ENCODE assay signal across 1 cellular context in the genomic region with DNA sequence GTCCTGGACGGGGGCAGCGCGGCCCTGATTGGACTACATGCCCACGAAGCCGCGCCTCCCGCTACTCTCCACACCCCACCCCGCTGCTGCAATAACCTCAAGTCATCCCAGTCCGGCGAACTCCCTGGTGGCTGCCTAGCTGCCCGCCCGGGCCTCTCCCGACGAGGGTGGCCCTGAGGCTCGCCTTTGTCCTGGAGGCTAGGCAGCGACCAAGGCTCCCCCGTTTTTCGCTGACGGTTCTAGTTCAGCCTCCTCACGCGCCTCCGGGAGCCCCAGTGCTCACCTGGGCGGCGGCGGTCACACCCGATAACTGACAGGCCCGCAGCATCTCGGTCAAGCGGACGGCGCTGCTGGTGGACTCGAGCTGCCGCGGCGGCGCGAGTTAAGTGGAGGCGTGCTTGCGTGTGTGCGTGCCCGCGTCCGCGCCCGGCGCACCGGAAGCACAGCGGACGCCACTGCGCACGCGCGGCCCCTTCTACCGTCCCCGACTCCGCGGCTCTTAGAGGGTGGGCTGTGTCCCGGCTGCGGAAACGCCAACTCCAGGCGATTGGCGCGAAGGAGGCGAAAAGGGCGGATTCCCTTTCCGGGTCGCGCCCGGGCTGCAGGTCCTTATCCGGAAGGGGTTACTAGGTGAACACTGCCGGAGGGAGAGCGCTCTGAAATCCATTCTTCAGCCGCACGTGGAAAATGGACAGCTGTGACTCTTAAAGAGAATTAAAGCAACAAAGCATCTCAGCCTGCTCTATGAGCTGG.
TF ChIP-seq lines count a peak whose summit lies in the region.

A gene (minus strand): TSS at position 408 of the 753 bp plus-strand sequence. CDS start 80 bp downstream, at position 328.

TF ChIP-seq in K562, 482 proteins besides CTCF, POLR2A, EP300 and RAD21 (continued from another document and continues in another):
- TF ChIP-seq, protein P1, sequence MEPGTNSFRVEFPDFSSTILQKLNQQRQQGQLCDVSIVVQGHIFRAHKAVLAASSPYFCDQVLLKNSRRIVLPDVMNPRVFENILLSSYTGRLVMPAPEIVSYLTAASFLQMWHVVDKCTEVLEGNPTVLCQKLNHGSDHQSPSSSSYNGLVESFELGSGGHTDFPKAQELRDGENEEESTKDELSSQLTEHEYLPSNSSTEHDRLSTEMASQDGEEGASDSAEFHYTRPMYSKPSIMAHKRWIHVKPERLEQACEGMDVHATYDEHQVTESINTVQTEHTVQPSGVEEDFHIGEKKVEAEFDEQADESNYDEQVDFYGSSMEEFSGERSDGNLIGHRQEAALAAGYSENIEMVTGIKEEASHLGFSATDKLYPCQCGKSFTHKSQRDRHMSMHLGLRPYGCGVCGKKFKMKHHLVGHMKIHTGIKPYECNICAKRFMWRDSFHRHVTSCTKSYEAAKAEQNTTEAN (CRISPR knock-in tag; IDR thresholded peaks at IDR 0.05) = no peak
- TF ChIP-seq TFAM (CRISPR knock-in tag; conservative IDR thresholded peaks at IDR 0.05) (no peak), THRAP3 (IDR thresholded peaks at IDR 0.05; ENCODE audit: borderline replicate concordance) (no peak), PHB (CRISPR knock-in tag; IDR thresholded peaks at IDR 0.05) (peak; percentile 88; the same call in 1 of the 2 replicates), HNRNPUL1 (IDR thresholded peaks at IDR 0.05; ENCODE audit: low read length) (no peak), ZNF41 (CRISPR knock-in tag; conservative IDR thresholded peaks at IDR 0.05) (no peak), SMARCA4 (IDR thresholded peaks at IDR 0.05) (no peak), ZNF75A (CRISPR knock-in tag; IDR thresholded peaks at IDR 0.05) (0 out of 2 replicates have a peak, but pooled peaks have one; percentile 52), BRCA1 (IDR thresholded peaks at IDR 0.05) (no peak), BRCA1 (CRISPR knock-in tag; IDR thresholded peaks at IDR 0.05) (no peak), ZNF583 (CRISPR knock-in tag; IDR thresholded peaks at IDR 0.05) (peak; percentile 68; the same call in 1 of the 2 replicates), SRSF1 (IDR thresholded peaks at IDR 0.05; ENCODE audit: low read depth, low read length) (no peak), ZFP30 (CRISPR knock-in tag; IDR thresholded peaks at IDR 0.05; ENCODE audit: borderline replicate concordance) (no peak), IRF2 (CRISPR knock-in tag; IDR thresholded peaks at IDR 0.05) (no peak), FOXM1 (IDR thresholded peaks at IDR 0.05; ENCODE audit: low read depth) (no peak), FOXM1 (CRISPR knock-in tag; IDR thresholded peaks at IDR 0.05; ENCODE audit: low read depth) (no peak), ZKSCAN3 (CRISPR knock-in tag; IDR thresholded peaks at IDR 0.05) (no peak), ARNT (IDR thresholded peaks at IDR 0.05) (no peak), KLF16 (IDR thresholded peaks at IDR 0.05) (no peak), CREM (IDR thresholded peaks at IDR 0.05; ENCODE audit: low read depth) (peak; percentile 81), NBN (IDR thresholded peaks at IDR 0.05; ENCODE audit: low read depth) (peak; percentile 86), PML (IDR thresholded peaks at IDR 0.05; ENCODE audit: low read length) (peak; percentile 92), CHD1 (IDR thresholded peaks at IDR 0.05; ENCODE audit: low read length) (peak; percentile 89), MED1 (CRISPR knock-in tag; IDR thresholded peaks at IDR 0.05; ENCODE audit: borderline replicate concordance) (no peak), ZC3H4 (CRISPR knock-in tag; IDR thresholded peaks at IDR 0.05; ENCODE audit: borderline replicate concordance) (no peak), SP2 (IDR thresholded peaks at IDR 0.05; ENCODE audit: extremely low read depth, low read depth, low read length, poor library complexity, severe bottlenecking) (no peak), HNRNPLL (IDR thresholded peaks at IDR 0.05; ENCODE audit: low read depth, low read length, poor library complexity, severe bottlenecking) (peak; percentile 91), MAFG (tag; conservative IDR thresholded peaks at IDR 0.05) (0 out of 2 replicates have a peak, but pooled peaks have one; percentile 37), HDAC1 (IDR thresholded peaks at IDR 0.05) (peak in 1 of 2 experiments; percentile 51; a peak in 1 of 4 replicates), ZZZ3 (IDR thresholded peaks at IDR 0.05) (no peak), TAL1 (IDR thresholded peaks at IDR 0.05) (no peak)
- TF ChIP-seq, protein P2, sequence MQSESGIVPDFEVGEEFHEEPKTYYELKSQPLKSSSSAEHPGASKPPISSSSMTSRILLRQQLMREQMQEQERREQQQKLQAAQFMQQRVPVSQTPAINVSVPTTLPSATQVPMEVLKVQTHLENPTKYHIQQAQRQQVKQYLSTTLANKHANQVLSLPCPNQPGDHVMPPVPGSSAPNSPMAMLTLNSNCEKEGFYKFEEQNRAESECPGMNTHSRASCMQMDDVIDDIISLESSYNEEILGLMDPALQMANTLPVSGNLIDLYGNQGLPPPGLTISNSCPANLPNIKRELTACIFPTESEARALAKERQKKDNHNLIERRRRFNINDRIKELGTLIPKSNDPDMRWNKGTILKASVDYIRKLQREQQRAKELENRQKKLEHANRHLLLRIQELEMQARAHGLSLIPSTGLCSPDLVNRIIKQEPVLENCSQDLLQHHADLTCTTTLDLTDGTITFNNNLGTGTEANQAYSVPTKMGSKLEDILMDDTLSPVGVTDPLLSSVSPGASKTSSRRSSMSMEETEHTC (IDR thresholded peaks at IDR 0.05) = 0 out of 2 replicates have a peak, but pooled peaks have one; percentile 13
- TF ChIP-seq, protein P3, sequence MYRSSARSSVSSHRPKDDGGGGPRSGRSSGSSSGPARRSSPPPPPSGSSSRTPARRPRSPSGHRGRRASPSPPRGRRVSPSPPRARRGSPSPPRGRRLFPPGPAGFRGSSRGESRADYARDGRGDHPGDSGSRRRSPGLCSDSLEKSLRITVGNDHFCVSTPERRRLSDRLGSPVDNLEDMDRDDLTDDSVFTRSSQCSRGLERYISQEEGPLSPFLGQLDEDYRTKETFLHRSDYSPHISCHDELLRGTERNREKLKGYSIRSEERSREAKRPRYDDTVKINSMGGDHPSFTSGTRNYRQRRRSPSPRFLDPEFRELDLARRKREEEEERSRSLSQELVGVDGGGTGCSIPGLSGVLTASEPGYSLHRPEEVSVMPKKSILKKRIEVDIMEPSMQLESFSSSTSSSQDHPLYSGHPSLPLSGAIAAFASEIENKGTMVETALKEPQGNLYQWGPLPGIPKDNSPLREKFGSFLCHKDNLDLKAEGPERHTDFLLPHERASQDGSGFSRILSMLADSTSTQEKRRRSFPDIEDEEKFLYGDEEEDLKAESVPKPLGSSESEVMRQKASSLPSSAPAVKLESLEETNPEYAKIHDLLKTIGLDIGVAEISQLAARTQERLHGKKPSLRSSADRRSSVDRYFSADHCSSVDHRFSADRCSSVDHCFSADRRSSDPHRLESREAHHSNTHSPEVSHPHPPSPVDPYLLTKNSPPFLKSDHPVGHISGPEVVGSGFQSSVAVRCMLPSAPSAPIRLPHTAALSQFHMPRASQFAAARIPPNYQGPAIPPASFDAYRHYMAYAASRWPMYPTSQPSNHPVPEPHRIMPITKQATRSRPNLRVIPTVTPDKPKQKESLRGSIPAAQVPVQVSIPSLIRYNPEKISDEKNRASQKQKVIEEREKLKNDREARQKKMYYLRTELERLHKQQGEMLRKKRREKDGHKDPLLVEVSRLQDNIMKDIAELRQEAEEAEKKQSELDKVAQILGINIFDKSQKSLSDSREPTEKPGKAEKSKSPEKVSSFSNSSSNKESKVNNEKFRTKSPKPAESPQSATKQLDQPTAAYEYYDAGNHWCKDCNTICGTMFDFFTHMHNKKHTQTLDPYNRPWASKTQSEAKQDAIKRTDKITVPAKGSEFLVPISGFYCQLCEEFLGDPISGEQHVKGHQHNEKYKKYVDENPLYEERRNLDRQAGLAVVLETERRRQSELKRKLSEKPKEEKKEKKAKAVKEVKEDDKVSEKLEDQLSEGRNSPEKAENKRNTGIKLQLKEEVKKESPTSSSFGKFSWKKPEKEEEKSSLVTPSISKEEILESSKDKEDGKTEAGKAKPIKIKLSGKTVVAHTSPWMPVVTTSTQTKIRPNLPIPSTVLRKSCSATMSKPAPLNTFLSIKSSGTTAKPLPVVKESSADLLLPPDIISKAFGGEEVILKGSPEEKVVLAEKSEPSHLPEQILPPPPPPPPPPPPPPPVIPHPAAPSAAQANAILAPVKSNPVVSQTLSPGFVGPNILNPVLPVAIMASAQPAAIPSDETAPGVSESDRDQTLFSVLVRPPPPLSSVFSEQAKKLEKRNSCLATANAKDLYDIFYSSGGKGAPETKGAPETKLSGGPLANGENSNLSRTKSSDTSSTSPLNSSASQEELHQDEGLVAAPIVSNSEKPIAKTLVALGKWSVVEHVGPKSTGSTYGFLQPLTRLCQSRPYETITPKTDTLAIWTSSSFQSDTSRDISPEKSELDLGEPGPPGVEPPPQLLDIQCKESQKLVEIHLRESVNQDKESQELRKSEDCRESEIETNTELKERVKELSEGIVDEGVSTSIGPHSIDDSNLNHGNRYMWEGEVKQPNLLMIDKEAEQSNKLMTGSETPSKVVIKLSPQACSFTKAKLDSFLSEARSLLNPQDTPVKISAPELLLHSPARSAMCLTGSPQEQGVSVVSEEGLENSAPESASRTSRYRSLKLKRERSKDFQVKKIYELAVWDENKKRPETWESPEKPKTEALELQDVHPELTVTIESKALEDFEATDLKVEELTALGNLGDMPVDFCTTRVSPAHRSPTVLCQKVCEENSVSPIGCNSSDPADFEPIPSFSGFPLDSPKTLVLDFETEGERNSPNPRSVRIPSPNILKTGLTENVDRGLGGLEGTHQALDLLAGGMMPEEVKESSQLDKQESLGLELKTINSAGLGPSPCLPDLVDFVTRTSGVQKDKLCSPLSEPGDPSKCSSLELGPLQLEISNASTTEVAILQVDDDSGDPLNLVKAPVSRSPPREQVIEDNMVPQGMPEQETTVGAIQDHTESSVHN (IDR thresholded peaks at IDR 0.05; ENCODE audit: borderline replicate concordance in 1 of 2, low read depth in 1 of 2) = no peak
- TF ChIP-seq, protein P4, sequence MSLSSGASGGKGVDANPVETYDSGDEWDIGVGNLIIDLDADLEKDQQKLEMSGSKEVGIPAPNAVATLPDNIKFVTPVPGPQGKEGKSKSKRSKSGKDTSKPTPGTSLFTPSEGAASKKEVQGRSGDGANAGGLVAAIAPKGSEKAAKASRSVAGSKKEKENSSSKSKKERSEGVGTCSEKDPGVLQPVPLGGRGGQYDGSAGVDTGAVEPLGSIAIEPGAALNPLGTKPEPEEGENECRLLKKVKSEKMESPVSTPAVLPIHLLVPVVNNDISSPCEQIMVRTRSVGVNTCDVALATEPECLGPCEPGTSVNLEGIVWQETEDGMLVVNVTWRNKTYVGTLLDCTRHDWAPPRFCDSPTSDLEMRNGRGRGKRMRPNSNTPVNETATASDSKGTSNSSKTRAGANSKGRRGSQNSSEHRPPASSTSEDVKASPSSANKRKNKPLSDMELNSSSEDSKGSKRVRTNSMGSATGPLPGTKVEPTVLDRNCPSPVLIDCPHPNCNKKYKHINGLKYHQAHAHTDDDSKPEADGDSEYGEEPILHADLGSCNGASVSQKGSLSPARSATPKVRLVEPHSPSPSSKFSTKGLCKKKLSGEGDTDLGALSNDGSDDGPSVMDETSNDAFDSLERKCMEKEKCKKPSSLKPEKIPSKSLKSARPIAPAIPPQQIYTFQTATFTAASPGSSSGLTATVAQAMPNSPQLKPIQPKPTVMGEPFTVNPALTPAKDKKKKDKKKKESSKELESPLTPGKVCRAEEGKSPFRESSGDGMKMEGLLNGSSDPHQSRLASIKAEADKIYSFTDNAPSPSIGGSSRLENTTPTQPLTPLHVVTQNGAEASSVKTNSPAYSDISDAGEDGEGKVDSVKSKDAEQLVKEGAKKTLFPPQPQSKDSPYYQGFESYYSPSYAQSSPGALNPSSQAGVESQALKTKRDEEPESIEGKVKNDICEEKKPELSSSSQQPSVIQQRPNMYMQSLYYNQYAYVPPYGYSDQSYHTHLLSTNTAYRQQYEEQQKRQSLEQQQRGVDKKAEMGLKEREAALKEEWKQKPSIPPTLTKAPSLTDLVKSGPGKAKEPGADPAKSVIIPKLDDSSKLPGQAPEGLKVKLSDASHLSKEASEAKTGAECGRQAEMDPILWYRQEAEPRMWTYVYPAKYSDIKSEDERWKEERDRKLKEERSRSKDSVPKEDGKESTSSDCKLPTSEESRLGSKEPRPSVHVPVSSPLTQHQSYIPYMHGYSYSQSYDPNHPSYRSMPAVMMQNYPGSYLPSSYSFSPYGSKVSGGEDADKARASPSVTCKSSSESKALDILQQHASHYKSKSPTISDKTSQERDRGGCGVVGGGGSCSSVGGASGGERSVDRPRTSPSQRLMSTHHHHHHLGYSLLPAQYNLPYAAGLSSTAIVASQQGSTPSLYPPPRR (CRISPR knock-in tag; IDR thresholded peaks at IDR 0.05; ENCODE audit: borderline replicate concordance) = peak; percentile 76; the same call in 1 of the 2 replicates
- TF ChIP-seq, protein P5, sequence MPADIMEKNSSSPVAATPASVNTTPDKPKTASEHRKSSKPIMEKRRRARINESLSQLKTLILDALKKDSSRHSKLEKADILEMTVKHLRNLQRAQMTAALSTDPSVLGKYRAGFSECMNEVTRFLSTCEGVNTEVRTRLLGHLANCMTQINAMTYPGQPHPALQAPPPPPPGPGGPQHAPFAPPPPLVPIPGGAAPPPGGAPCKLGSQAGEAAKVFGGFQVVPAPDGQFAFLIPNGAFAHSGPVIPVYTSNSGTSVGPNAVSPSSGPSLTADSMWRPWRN (IDR thresholded peaks at IDR 0.05; ENCODE audit: low read depth) = no peak
- TF ChIP-seq, protein P6, sequence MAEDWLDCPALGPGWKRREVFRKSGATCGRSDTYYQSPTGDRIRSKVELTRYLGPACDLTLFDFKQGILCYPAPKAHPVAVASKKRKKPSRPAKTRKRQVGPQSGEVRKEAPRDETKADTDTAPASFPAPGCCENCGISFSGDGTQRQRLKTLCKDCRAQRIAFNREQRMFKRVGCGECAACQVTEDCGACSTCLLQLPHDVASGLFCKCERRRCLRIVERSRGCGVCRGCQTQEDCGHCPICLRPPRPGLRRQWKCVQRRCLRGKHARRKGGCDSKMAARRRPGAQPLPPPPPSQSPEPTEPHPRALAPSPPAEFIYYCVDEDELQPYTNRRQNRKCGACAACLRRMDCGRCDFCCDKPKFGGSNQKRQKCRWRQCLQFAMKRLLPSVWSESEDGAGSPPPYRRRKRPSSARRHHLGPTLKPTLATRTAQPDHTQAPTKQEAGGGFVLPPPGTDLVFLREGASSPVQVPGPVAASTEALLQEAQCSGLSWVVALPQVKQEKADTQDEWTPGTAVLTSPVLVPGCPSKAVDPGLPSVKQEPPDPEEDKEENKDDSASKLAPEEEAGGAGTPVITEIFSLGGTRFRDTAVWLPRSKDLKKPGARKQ (CRISPR knock-in tag; IDR thresholded peaks at IDR 0.05) = no peak
- TF ChIP-seq, protein P7, sequence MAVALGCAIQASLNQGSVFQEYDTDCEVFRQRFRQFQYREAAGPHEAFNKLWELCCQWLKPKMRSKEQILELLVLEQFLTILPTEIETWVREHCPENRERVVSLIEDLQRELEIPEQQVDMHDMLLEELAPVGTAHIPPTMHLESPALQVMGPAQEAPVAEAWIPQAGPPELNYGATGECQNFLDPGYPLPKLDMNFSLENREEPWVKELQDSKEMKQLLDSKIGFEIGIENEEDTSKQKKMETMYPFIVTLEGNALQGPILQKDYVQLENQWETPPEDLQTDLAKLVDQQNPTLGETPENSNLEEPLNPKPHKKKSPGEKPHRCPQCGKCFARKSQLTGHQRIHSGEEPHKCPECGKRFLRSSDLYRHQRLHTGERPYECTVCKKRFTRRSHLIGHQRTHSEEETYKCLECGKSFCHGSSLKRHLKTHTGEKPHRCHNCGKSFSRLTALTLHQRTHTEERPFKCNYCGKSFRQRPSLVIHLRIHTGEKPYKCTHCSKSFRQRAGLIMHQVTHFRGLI (CRISPR knock-in tag; IDR thresholded peaks at IDR 0.05) = no peak
